In genomic region chr17:44919885-44920564, GRCh38 we compare ENCODE assay signal across 8 cellular contexts. TPM values are rescaled to one million over a fixed set of nuclear protein-coding genes. Genes with fewer than 3 reads are reported as not detected.
DNase-seq lines count a peak whose midpoint lies in the region; ATAC-seq and TF ChIP-seq lines count a peak whose summit lies in the region.

No MANE protein-coding gene starts in this region.

- peaks cover 44% of the 10 kb centered on the region for H3K27me3 Mint-ChIP-seq in Calu3 (ENCODE audit: unreplicated experiment)

- no TSS peak for BruUV-seq in Calu3 (replicated peaks; lab: Mats Ljungman, UMichigan)

- H3K36me3 Mint-ChIP-seq in Calu3 (ENCODE audit: insufficient read depth, unreplicated experiment) = peaks cover 21% of the 10 kb centered on the region

- peaks cover 0 to 3% (median 0%) of the 10 kb centered on the region in 3 donors for H3K27me3 ChIP-seq in psoas muscle (ENCODE audit: insufficient read depth in 3 of 3, low read length in 2 of 3)

- TF ChIP-seq POLR2A in NB4 (IDR thresholded peaks at IDR 0.05; ENCODE audit: extremely low read depth, insufficient read length) = no peak

- H3K4me3 Mint-ChIP-seq in Calu3 (ENCODE audit: low read depth, unreplicated experiment) = no peak overlapping the region

- no peak overlapping the region for H3K27ac Mint-ChIP-seq in Calu3 (ENCODE audit: unreplicated experiment)

- intact Hi-C loops in Calu3 (cut with micrococcal nuclease; ENCODE audit: unreplicated experiment) (loop anchor here (1.0 to 10.0 kb wide), 3 partner anchors 101 to 215 kb away; partner anchors contain the start of genes ACBD4 and PLCD3), left cardiac atrium (cut with DNase I) (loop anchor here (1.0 to 10.0 kb wide), 4 partner anchors 102 to 212 kb away; partner anchors contain the start of gene PLCD3 (in 1 of the 2)), psoas muscle (cut with DNase I) (loop anchor here (1.0 to 10.0 kb wide), 7 partner anchors 98 to 275 kb away; partner anchors contain the start of gene PLCD3 (in 2 of the 2))

- CTCF ChIA-PET in Calu3 (lab: Charles Lee) = interaction anchor here (0.7 to 3.3 kb wide), 16 partner anchors 9 to 215 kb away, joined by 3 to 78 read pairs (median 3); partner anchors contain the start of gene ACBD4

- 9 to 11% (median 9%) methylated on average over 9 of the region's 9 CpGs for WGBS in psoas muscle, 3 donors

- H3K4me3 ChIP-seq in NB4 (ENCODE audit: low read depth, low read length) (no peak overlapping the region), psoas muscle (no peak overlapping the region)

- H3K4me1 Mint-ChIP-seq in Calu3 (ENCODE audit: low read depth, unreplicated experiment) = peaks cover 25% of the 10 kb centered on the region

- peak; percentile 90 for DNase-seq in Calu3
- DNase-seq in NB4 (ENCODE audit: low read depth) = peak; percentile 84
- DNase-seq in SW480 (ENCODE audit: low spot score) = peak; percentile 77
- peak; percentile 68 for DNase-seq in amniotic epithelial cell (ENCODE audit: low read depth)
- peak; percentile 87 for DNase-seq in left cardiac atrium
- peak; percentile 79 to 86 for DNase-seq in psoas muscle

- no peaks in the 10 kb centered on the region for H3K36me3 ChIP-seq in psoas muscle (ENCODE audit: insufficient read depth in 1 of 2, low read depth in 1 of 2)

- H3K9me3 ChIP-seq in psoas muscle = no peaks in the 10 kb centered on the region

- H3K9me3 Mint-ChIP-seq in Calu3 (ENCODE audit: low read depth, unreplicated experiment) = no peaks in the 10 kb centered on the region

- peak; percentile 62 for ATAC-seq in GM21737 (IDR thresholded peaks at IDR 0.05; ENCODE audit: unreplicated experiment)
- peak; percentile 83 for ATAC-seq in left cardiac atrium
- ATAC-seq in psoas muscle = peak; percentile 92 to 98 (median 96)
- no peak for ATAC-seq in GM21528 (IDR thresholded peaks at IDR 0.05; ENCODE audit: low FRiP score, unreplicated experiment)

- TF ChIP-seq CTCF in Calu3 (IDR thresholded peaks at IDR 0.05; ENCODE audit: unreplicated experiment) (peak; percentile 85), NB4 (IDR thresholded peaks at IDR 0.05; ENCODE audit: low read depth, low read length) (peak; percentile 81), psoas muscle (IDR thresholded peaks at IDR 0.05) (peak; percentile 83)

- no peaks in the 10 kb centered on the region for H3K4me1 ChIP-seq in psoas muscle

- no peak overlapping the region for H3K27ac ChIP-seq in psoas muscle

RNA-seq across cellular contexts. Expression of gene GFAP, which starts 4.7 kb away (rescaled TPM):
- total RNA-seq in Calu3 (2022) = not detected in 2 replicates
- total RNA-seq in left cardiac atrium = 1 to 10 TPM; 2.3 to 4.0 TPM
- total RNA-seq in psoas muscle = under 1 TPM in 1 of 4 donors, not detected in 3; 0.54 TPM
- polyA plus RNA-seq in psoas muscle = under 1 TPM; 0.11 to 0.52 (median 0.34) TPM

RNA-seq across cellular contexts. Expression of gene EFTUD2, which starts 20.8 kb away (rescaled TPM):
- total RNA-seq in Calu3 (2022) = 197 and 202 TPM in 2 replicates
- 10 to 100 TPM; 59.0 to 66.1 TPM for total RNA-seq in left cardiac atrium
- 100 to 1,000 TPM in 3 of 4 donors, 10 to 100 TPM in 1; 73.7 to 114 (median 103) TPM for total RNA-seq in psoas muscle
- 100 to 1,000 TPM in 1 of 3 donors, 10 to 100 TPM in 2; 46.0 to 102 (median 78.7) TPM for polyA plus RNA-seq in psoas muscle

RNA-seq across cellular contexts. Expression of gene KIF18B, which starts 27.5 kb away (rescaled TPM):
- total RNA-seq in Calu3 (2022) = 72.8 and 84.6 TPM in 2 replicates
- total RNA-seq in left cardiac atrium = under 1 TPM; 0.16 to 0.85 TPM
- under 1 TPM in 3 of 4 donors, not detected in 1; 0.07 to 0.17 (median 0.11) TPM for total RNA-seq in psoas muscle
- under 1 TPM in 2 of 3 donors, not detected in 1; 0.01 to 0.03 TPM for polyA plus RNA-seq in psoas muscle

RNA-seq across cellular contexts. Expression of gene C1QL1, which starts 48.1 kb away (rescaled TPM):
- total RNA-seq in Calu3 (2022) = 1.3 and 1.5 TPM in 2 replicates
- 1 to 10 TPM in 1 of 2 donors, under 1 TPM in 1; 0.94 to 2.9 TPM for total RNA-seq in left cardiac atrium
- not detected for total RNA-seq in psoas muscle
- polyA plus RNA-seq in psoas muscle = under 1 TPM in 1 of 3 donors, not detected in 2; 0.05 TPM

Comparison
In these comparisons a context has a peak if more than half of its experiments do, and no peak if none do; other contexts are left out.
1. RNA of gene KIF18B, which starts 27.5 kb away (total RNA-seq): 72.8 to 84.6 TPM in Calu3; 0.16 to 0.85 TPM in left cardiac atrium and 0.07 to 0.17 TPM in psoas muscle; every median in the first group is over 10 times any median in the second.
2. Peak in every context shown above with its lines, with median percentiles within 50 percentile points of each other: DNase-seq and CTCF ChIP-seq.